Comparison of ENCODE assay signal across 9 cellular contexts in the genomic region with DNA sequence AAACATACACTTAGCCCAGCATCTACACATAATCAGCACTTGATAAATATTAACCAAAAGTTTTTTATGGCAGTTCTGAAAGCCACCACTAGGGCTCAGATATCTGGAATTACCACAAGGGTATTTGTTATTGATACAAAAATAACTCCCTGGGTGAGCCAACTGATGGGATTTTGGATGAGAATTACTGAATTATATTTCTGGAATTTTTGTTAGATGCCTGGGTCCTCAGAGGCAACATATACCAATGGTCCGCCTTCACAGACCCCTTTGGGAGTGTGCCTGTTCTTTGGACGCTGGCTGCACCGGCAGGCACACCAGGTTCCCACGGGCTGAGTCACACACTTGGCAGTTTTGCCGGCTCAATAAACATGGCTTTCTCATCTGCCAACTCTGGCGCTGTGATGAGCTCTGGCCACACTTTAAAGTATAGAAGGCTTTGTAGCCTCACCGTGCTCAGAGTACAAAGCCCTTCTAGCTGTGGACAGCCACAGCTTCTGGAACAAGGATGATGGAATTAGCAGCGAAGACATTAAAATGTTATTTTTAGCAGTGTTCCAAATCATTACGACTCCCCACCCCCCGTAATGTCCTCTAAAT. TPM values are rescaled to one million over a fixed set of nuclear protein-coding genes. Genes with fewer than 3 reads are reported as not detected.
DNase-seq lines count a peak whose midpoint lies in the region; ATAC-seq and TF ChIP-seq lines count a peak whose summit lies in the region.
"Had no signal": no experiment of that assay in that cellular context is flagged by ENCODE, and none has a peak within 500 bp of the region (broad histone marks: within the 10 kb centered on the region; RNA-seq: fewer than 3 reads in every experiment).

No MANE protein-coding gene starts in this region.

- POLR2A ChIA-PET in activated CD8-positive, alpha-beta T cell treated with anti-CD3 and anti-CD28 coated beads for 36 hours (lab: Charles Lee), result no interaction called here
- POLR2A ChIA-PET in activated CD8-positive, alpha-beta T cell treated with anti-CD3 and anti-CD28 coated beads, Interleukin-2, amount 10 ng/mL, durations not matched to agents 7 days and 5 days (lab: Charles Lee), result no interaction called here

- peak overlapping the region; percentile 42 for H3K4me2 ChIP-seq in fibroblast of lung (ENCODE audit: extremely low read depth, insufficient read depth, low read length)

- H3K27me3 ChIP-seq in Peyer's patch, result no peaks in the 10 kb centered on the region
- H3K27me3 ChIP-seq in fibroblast of lung (ENCODE audit: control insufficient read depth, insufficient read depth, low read length), result no peaks in the 10 kb centered on the region

- no peaks in the 10 kb centered on the region for H3K4me1 Mint-ChIP-seq in activated CD8-positive, alpha-beta T cell treated with anti-CD3 and anti-CD28 coated beads for 36 hours (ENCODE audit: low read depth)
- H3K4me1 Mint-ChIP-seq in activated CD8-positive, alpha-beta T cell treated with anti-CD3 and anti-CD28 coated beads, Interleukin-2, amount 10 ng/mL, durations not matched to agents 7 days and 5 days (ENCODE audit: low read depth), result no peaks in the 10 kb centered on the region
- H3K4me1 Mint-ChIP-seq in nephron progenitor cell, result peaks cover 29% of the 10 kb centered on the region
- H3K4me1 Mint-ChIP-seq in activated T-cell treated with anti-CD3 and anti-CD28 coated beads, Interleukin-2, amount 50 U/mL, for 4 hours (ENCODE audit: low read depth), result peaks cover 4% of the 10 kb centered on the region

- H3K9me3 ChIP-seq in Peyer's patch, result no peaks in the 10 kb centered on the region
- no peaks in the 10 kb centered on the region for H3K9me3 ChIP-seq in fibroblast of lung (ENCODE audit: control insufficient read depth, insufficient read depth, low read depth, low read length)
- H3K9me3 ChIP-seq: Caco-2 had no signal

- no peak for ATAC-seq in activated CD8-positive, alpha-beta T cell treated with anti-CD3 and anti-CD28 coated beads for 36 hours
- no peak for ATAC-seq in activated CD8-positive, alpha-beta T cell treated with anti-CD3 and anti-CD28 coated beads, Interleukin-2, amount 10 ng/mL, durations not matched to agents 7 days and 5 days
- no peak for ATAC-seq in GM18867 (IDR thresholded peaks at IDR 0.05; ENCODE audit: unreplicated experiment)
- no peak for ATAC-seq in activated T-cell treated with anti-CD3 and anti-CD28 coated beads, Interleukin-2, amount 50 U/mL, for 4 hours

- H3K4me3 Mint-ChIP-seq in activated CD8-positive, alpha-beta T cell treated with anti-CD3 and anti-CD28 coated beads for 36 hours, result no peak overlapping the region
- H3K4me3 Mint-ChIP-seq in activated CD8-positive, alpha-beta T cell treated with anti-CD3 and anti-CD28 coated beads, Interleukin-2, amount 10 ng/mL, durations not matched to agents 7 days and 5 days, result no peak overlapping the region
- H3K4me3 Mint-ChIP-seq in nephron progenitor cell, result no peak overlapping the region
- no peak overlapping the region for H3K4me3 Mint-ChIP-seq in activated T-cell treated with anti-CD3 and anti-CD28 coated beads, Interleukin-2, amount 50 U/mL, for 4 hours

- no peaks in the 10 kb centered on the region for H3K79me2 ChIP-seq in fibroblast of lung (ENCODE audit: control insufficient read depth, insufficient read depth, low read length)

- no peaks in the 10 kb centered on the region for H4K20me1 ChIP-seq in fibroblast of lung (ENCODE audit: control insufficient read depth, extremely low read depth, insufficient read depth, low read length)

- H3K36me3 Mint-ChIP-seq in activated CD8-positive, alpha-beta T cell treated with anti-CD3 and anti-CD28 coated beads for 36 hours (ENCODE audit: low read depth), result no peaks in the 10 kb centered on the region
- H3K36me3 Mint-ChIP-seq in activated CD8-positive, alpha-beta T cell treated with anti-CD3 and anti-CD28 coated beads, Interleukin-2, amount 10 ng/mL, durations not matched to agents 7 days and 5 days (ENCODE audit: low read depth), result no peaks in the 10 kb centered on the region
- H3K36me3 Mint-ChIP-seq in nephron progenitor cell (ENCODE audit: low read depth), result no peaks in the 10 kb centered on the region
- H3K36me3 Mint-ChIP-seq in activated T-cell treated with anti-CD3 and anti-CD28 coated beads, Interleukin-2, amount 50 U/mL, for 4 hours (ENCODE audit: insufficient read depth), result no peaks in the 10 kb centered on the region

- peaks cover 3% of the 10 kb centered on the region for H3K9me3 Mint-ChIP-seq in activated CD8-positive, alpha-beta T cell treated with anti-CD3 and anti-CD28 coated beads for 36 hours
- no peaks in the 10 kb centered on the region for H3K9me3 Mint-ChIP-seq in activated CD8-positive, alpha-beta T cell treated with anti-CD3 and anti-CD28 coated beads, Interleukin-2, amount 10 ng/mL, durations not matched to agents 7 days and 5 days (ENCODE audit: insufficient read depth)
- peaks cover 21% of the 10 kb centered on the region for H3K9me3 Mint-ChIP-seq in nephron progenitor cell
- no peaks in the 10 kb centered on the region for H3K9me3 Mint-ChIP-seq in activated T-cell treated with anti-CD3 and anti-CD28 coated beads, Interleukin-2, amount 50 U/mL, for 4 hours

- intact Hi-C loops in activated CD8-positive, alpha-beta T cell treated with anti-CD3 and anti-CD28 coated beads for 36 hours (cut with micrococcal nuclease), result no loop called here

- no peak for TF ChIP-seq POLR2A in Peyer's patch (IDR thresholded peaks at IDR 0.05)

- H3K4me1 ChIP-seq in Peyer's patch (peaks cover 0 to 13% (median 0%) of the 10 kb centered on the region in 4 donors), fibroblast of lung (ENCODE audit: control insufficient read depth, extremely low read depth, insufficient read depth, low read length) (peaks cover 5% of the 10 kb centered on the region)
- H3K4me1 ChIP-seq: Caco-2 had no signal

- H3K4me3 ChIP-seq in Peyer's patch (peak overlapping the region in 2 of 4 donors; percentile 3 to 37), fibroblast of lung (replicated peaks in 1 of 4; ENCODE audit: control extremely low read depth in 1 of 4, insufficient read depth in 1 of 4, low read depth in 3 of 4, low read length in 4 of 4) (peak overlapping the region in 2 of 4 experiments; percentile 14 to 15)

- H3K27ac Mint-ChIP-seq in activated CD8-positive, alpha-beta T cell treated with anti-CD3 and anti-CD28 coated beads for 36 hours, result no peak overlapping the region
- H3K27ac Mint-ChIP-seq in activated CD8-positive, alpha-beta T cell treated with anti-CD3 and anti-CD28 coated beads, Interleukin-2, amount 10 ng/mL, durations not matched to agents 7 days and 5 days, result no peak overlapping the region
- no peak overlapping the region for H3K27ac Mint-ChIP-seq in nephron progenitor cell

- no peak overlapping the region for H2AFZ ChIP-seq in fibroblast of lung (ENCODE audit: low read length)

- H3K27me3 Mint-ChIP-seq in activated CD8-positive, alpha-beta T cell treated with anti-CD3 and anti-CD28 coated beads for 36 hours, result no peaks in the 10 kb centered on the region
- H3K27me3 Mint-ChIP-seq in activated CD8-positive, alpha-beta T cell treated with anti-CD3 and anti-CD28 coated beads, Interleukin-2, amount 10 ng/mL, durations not matched to agents 7 days and 5 days (ENCODE audit: low read depth), result peaks cover 2% of the 10 kb centered on the region
- no peaks in the 10 kb centered on the region for H3K27me3 Mint-ChIP-seq in nephron progenitor cell (ENCODE audit: low read depth, poor library complexity)
- no peaks in the 10 kb centered on the region for H3K27me3 Mint-ChIP-seq in activated T-cell treated with anti-CD3 and anti-CD28 coated beads, Interleukin-2, amount 50 U/mL, for 4 hours (ENCODE audit: low read depth)

- CTCF ChIA-PET in activated CD8-positive, alpha-beta T cell treated with anti-CD3 and anti-CD28 coated beads for 36 hours (lab: Charles Lee), result interaction anchor here (0.7 to 1.2 kb wide), 8 partner anchors 8 to 191 kb away, joined by 3 to 5 read pairs (median 3); no protein-coding TSS in a partner anchor
- CTCF ChIA-PET in activated CD8-positive, alpha-beta T cell treated with anti-CD3 and anti-CD28 coated beads, Interleukin-2, amount 10 ng/mL, durations not matched to agents 7 days and 5 days (lab: Charles Lee), result interaction anchor here (1.3 kb wide), 1 partner anchor 13 kb away, joined by 5 read pairs; no protein-coding TSS in a partner anchor

- H3K27ac ChIP-seq in Peyer's patch (peak overlapping the region in 3 of 4 donors; percentile 13 to 88 (median 78)), fibroblast of lung (ENCODE audit: insufficient read depth, low read length) (peak overlapping the region; percentile 55)

- TF ChIP-seq CTCF in activated CD8-positive, alpha-beta T cell treated with anti-CD3 and anti-CD28 coated beads for 36 hours (IDR thresholded peaks at IDR 0.05), result peak; percentile 69
- TF ChIP-seq CTCF in Peyer's patch (IDR thresholded peaks at IDR 0.05) (peak; percentile 55 to 96 (median 80)), fibroblast of lung (conservative IDR thresholded peaks at IDR 0.05 in 1 of 2, IDR thresholded peaks at IDR 0.05 in 1 of 2; ENCODE audit: low read depth in 1 of 2, low read length in 2 of 2) (peak; percentile 61 to 68), nephron progenitor cell (IDR thresholded peaks at IDR 0.05) (peak; percentile 57)

- no peak overlapping the region for H3K9ac ChIP-seq in fibroblast of lung (ENCODE audit: insufficient read depth, low read length)

- H3K36me3 ChIP-seq in Peyer's patch, result no peaks in the 10 kb centered on the region
- H3K36me3 ChIP-seq in fibroblast of lung (ENCODE audit: control insufficient read depth, insufficient read depth, low read length), result no peaks in the 10 kb centered on the region

- no peak for DNase-seq in activated CD8-positive, alpha-beta T cell treated with anti-CD3 and anti-CD28 coated beads for 36 hours
- DNase-seq in activated CD8-positive, alpha-beta T cell treated with anti-CD3 and anti-CD28 coated beads, Interleukin-2, amount 10 ng/mL, durations not matched to agents 7 days and 5 days, result no peak
- peak; percentile 28 to 90 (median 89) for DNase-seq in Peyer's patch
- peak; percentile 91 to 96 for DNase-seq in fibroblast of lung (ENCODE audit: low read depth in 2 of 2)
- DNase-seq in nephron progenitor cell, result peak; percentile 16
- no peak for DNase-seq in stimulated activated naive CD4-positive, alpha-beta T cell treated with Interleukin-2 at 50 U/mL for 16 hours (lab: John Stamatoyannopoulos, UW)
- DNase-seq in activated T-cell treated with anti-CD3 and anti-CD28 coated beads, Interleukin-2, amount 50 U/mL, for 4 hours, result no peak

RNA-seq across cellular contexts. Expression of a gene that starts 24.5 kb away (rescaled TPM):
- total RNA-seq in activated CD8-positive, alpha-beta T cell treated with anti-CD3 and anti-CD28 coated beads for 36 hours, result under 1 TPM; 0.76 to 0.90 TPM
- 1 to 10 TPM; 2.6 TPM for total RNA-seq in activated CD8-positive, alpha-beta T cell treated with anti-CD3 and anti-CD28 coated beads, Interleukin-2, amount 10 ng/mL, durations not matched to agents 7 days and 5 days
- total RNA-seq in Peyer's patch, result 10 to 100 TPM; 19.8 to 46.3 (median 29.3) TPM
- total RNA-seq in fibroblast of lung, result 8.4 and 9.2 TPM in 2 replicates
- polyA plus RNA-seq in fibroblast of lung, result 3.9 and 15.9 TPM in 2 replicates
- 3.8 and 24.7 TPM in 2 replicates for polyA plus RNA-seq in fibroblast of lung (2012)
- polyA minus RNA-seq in fibroblast of lung (ENCODE audit: low replicate concordance), result 1.7 and 31.8 TPM in 2 replicates
- total RNA-seq in activated T-cell treated with anti-CD3 and anti-CD28 coated beads, Interleukin-2, amount 50 U/mL, for 4 hours, result 1 to 10 TPM in 2 of 3 donors, under 1 TPM in 1; 0.63 to 1.4 (median 1.3) TPM

Comparison
In these comparisons a context has a peak if more than half of its experiments do, and no peak if none do; other contexts are left out.
1. DNase-seq: peak in Peyer's patch (3 of 3), fibroblast of lung (2 of 2) and nephron progenitor cell (single experiment); none in activated CD8-positive, alpha-beta T cell treated with anti-CD3 and anti-CD28 coated beads for 36 hours (single experiment), activated CD8-positive, alpha-beta T cell treated with anti-CD3 and anti-CD28 coated beads, Interleukin-2, amount 10 ng/mL, durations not matched to agents 7 days and 5 days (single experiment), stimulated activated naive CD4-positive, alpha-beta T cell treated with Interleukin-2 at 50 U/mL for 16 hours (single experiment) and activated T-cell treated with anti-CD3 and anti-CD28 coated beads, Interleukin-2, amount 50 U/mL, for 4 hours (single experiment).
2. Peak in every context shown above with its lines, with median percentiles within 50 percentile points of each other: CTCF ChIP-seq.